24 cellular contexts compared by ENCODE assay signal in genomic region chr4:173669460-173670179, GRCh38.
"Had no signal": no experiment of that assay in that cellular context is flagged by ENCODE, and none has a peak within 500 bp of the region (broad histone marks: within the 10 kb centered on the region; RNA-seq: fewer than 3 reads in every experiment).

No MANE protein-coding gene starts in this region.

- H3K4me1 ChIP-seq: gastroesophageal sphincter, neural progenitor cell, spleen, tibial nerve, upper lobe of right lung, vagina had no signal

- H3K27me3 ChIP-seq: gastroesophageal sphincter, hepatocyte, neural progenitor cell, ovary, spleen, tibial nerve, upper lobe of right lung, vagina had no signal

- H3K36me3 ChIP-seq: gastroesophageal sphincter, neural progenitor cell, ovary, spleen, tibial nerve, upper lobe of right lung, vagina had no signal

- H3K36me3 Mint-ChIP-seq: natural killer cell treated with Interleukin-12 subunit alpha and Interleukin-12 subunit beta and Interleukin-15 and Interleukin-18, amount 100 ng/mL, for 72 hours; neural progenitor cell; stimulated activated memory B cell treated with anti-CD40 and anti-IgM and Interleukin-4, amounts not matched to agents 10 μg/mL and 1 μg/mL and 100 μg/mL, for 72 hours had no signal

- H3K4me3 ChIP-seq: gastroesophageal sphincter, hepatocyte, lung, neural progenitor cell, ovary, spleen, tibial nerve, upper lobe of right lung, vagina had no signal

- H3K9me3 Mint-ChIP-seq: natural killer cell treated with Interleukin-12 subunit alpha and Interleukin-12 subunit beta and Interleukin-15 and Interleukin-18, amount 100 ng/mL, for 72 hours; neural progenitor cell; stimulated activated memory B cell treated with anti-CD40 and anti-IgM and Interleukin-4, amounts not matched to agents 10 μg/mL and 1 μg/mL and 100 μg/mL, for 72 hours; stimulated activated naive CD8-positive, alpha-beta T cell treated with anti-CD3 and anti-CD28 coated beads, Interleukin-15, Interleukin-2, amounts not matched to agents 100 ng/mL and 50 ng/mL, for 24 hours had no signal

- DNase-seq: cortex of kidney; effector memory CD4-positive, alpha-beta T cell; glutamatergic neuron; mesenchymal stem cell; midbrain; nucleus accumbens; ovary; spleen; stimulated activated CD4-positive, alpha-beta T cell treated with anti-CD3 and anti-CD28 coated beads, Interleukin-15, amount 100 ng/mL, for 24 hours; stimulated activated CD4-positive, alpha-beta T cell treated with anti-CD3 and anti-CD28 coated beads, Interleukin-1b, Interleukin-23, amount 100 ng/mL, for 48 hours; stimulated activated CD4-positive, alpha-beta T cell treated with anti-CD3 and anti-CD28 coated beads, Interleukin-4, amount 100 ng/mL, for 24 hours; upper lobe of right lung had no signal

- H3K27ac Mint-ChIP-seq: natural killer cell treated with Interleukin-12 subunit alpha and Interleukin-12 subunit beta and Interleukin-15 and Interleukin-18, amount 100 ng/mL, for 72 hours; neural progenitor cell; progenitor cell of endocrine pancreas; stimulated activated memory B cell treated with anti-CD40 and anti-IgM and Interleukin-4, amounts not matched to agents 10 μg/mL and 1 μg/mL and 100 μg/mL, for 72 hours; stimulated activated naive CD8-positive, alpha-beta T cell treated with anti-CD3 and anti-CD28 coated beads, Interleukin-15, Interleukin-2, amounts not matched to agents 100 ng/mL and 50 ng/mL, for 24 hours had no signal

- H3K27ac ChIP-seq: gastroesophageal sphincter, hepatocyte, neural progenitor cell, ovary, spleen, tibial nerve, upper lobe of right lung, vagina had no signal

- H3K9me3 ChIP-seq: gastroesophageal sphincter, ovary, spleen, tibial nerve, upper lobe of right lung, vagina had no signal

- ATAC-seq: esophagus mucosa; gastroesophageal sphincter; natural killer cell treated with Interleukin-12 subunit alpha and Interleukin-12 subunit beta and Interleukin-15 and Interleukin-18, amount 100 ng/mL, for 72 hours; sciatic nerve; stimulated activated memory B cell treated with anti-CD40 and anti-IgM and Interleukin-4, amounts not matched to agents 10 μg/mL and 1 μg/mL and 100 μg/mL, for 72 hours; upper lobe of right lung had no signal
